19 cellular contexts compared by ENCODE assay signal in the genomic region with DNA sequence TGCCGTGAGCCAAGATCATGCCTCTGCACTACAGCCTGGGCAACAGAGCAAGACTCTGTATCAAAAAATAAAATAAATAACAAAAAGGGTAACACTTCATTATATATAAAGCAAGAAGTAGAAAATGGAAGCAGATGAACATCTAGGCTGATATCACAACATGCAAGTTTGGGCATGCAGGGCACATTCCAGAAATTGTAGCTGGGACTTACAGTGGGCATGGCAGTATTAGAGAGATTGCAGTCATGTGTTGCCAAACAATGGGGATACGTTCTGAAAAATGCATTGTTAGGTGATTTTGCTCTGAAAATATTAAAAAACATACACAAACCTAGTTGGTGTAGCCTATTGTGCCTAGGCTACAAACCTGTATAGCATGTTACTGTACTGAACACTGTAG.
A peak's percentile ranks its signal among the peaks of the same experiment; 100 is the strongest.
DNase-seq lines count a peak whose midpoint lies in the region; ATAC-seq, FAIRE-seq and TF ChIP-seq lines count a peak whose summit lies in the region.
"Had no signal": no experiment of that assay in that cellular context is flagged by ENCODE, and none has a peak within 500 bp of the region (broad histone marks: within the 10 kb centered on the region; RNA-seq: fewer than 3 reads in every experiment).

No MANE protein-coding gene starts in this region.

- DNase-seq in PC-3 = no peak
- DNase-seq in RWPE2 (ENCODE audit: low spot score) = peak; percentile 32
- peak; percentile 88 for DNase-seq in bronchial epithelial cell (ENCODE audit: low read depth)
- peak; percentile 42 to 73 for DNase-seq in foreskin keratinocyte
- DNase-seq in stimulated activated naive CD4-positive, alpha-beta T cell treated with Interleukin-2 at 50 U/mL for 16 hours (lab: John Stamatoyannopoulos, UW) = no peak
- DNase-seq in MG63 = no peak
- DNase-seq in NCI-H1436 (lab: John Stamatoyannopoulos, UW) = no peak
- DNase-seq in activated CD4-positive, alpha-beta T cell treated with anti-CD3 and anti-CD28 coated beads for 48 hours = no peak
- DNase-seq: C1 segment of cervical spinal cord; Calu3; CD4-positive, alpha-beta memory T cell; COR-L47; DMS53; DND-41; H9 had no signal

- no peak for TF ChIP-seq CTCF in PC-3 (conservative IDR thresholded peaks at IDR 0.05; ENCODE audit: low read depth, low read length)
- no peak for TF ChIP-seq CTCF in RWPE2 (IDR thresholded peaks at IDR 0.05; ENCODE audit: poor library complexity, severe bottlenecking)
- no peak for TF ChIP-seq CTCF in bronchial epithelial cell (IDR thresholded peaks at IDR 0.05; ENCODE audit: insufficient read depth, low read length, severe bottlenecking)
- no peak for TF ChIP-seq CTCF in foreskin keratinocyte (conservative IDR thresholded peaks at IDR 0.05)

- no peaks in the 10 kb centered on the region for H3K27me3 ChIP-seq in PC-3 (ENCODE audit: low read length)
- no peaks in the 10 kb centered on the region for H3K27me3 ChIP-seq in RWPE2 (ENCODE audit: insufficient read depth, poor library complexity, severe bottlenecking)
- no peaks in the 10 kb centered on the region for H3K27me3 ChIP-seq in bronchial epithelial cell (ENCODE audit: control insufficient read depth, insufficient read depth, low read length)
- H3K27me3 ChIP-seq in foreskin keratinocyte = no peaks in the 10 kb centered on the region
- no peaks in the 10 kb centered on the region for H3K27me3 ChIP-seq in MG63

- H2AFZ ChIP-seq in PC-3 (ENCODE audit: low read length) = no peak overlapping the region
- H2AFZ ChIP-seq: GM23338 had no signal

- H3K4me1 ChIP-seq in PC-3 (ENCODE audit: insufficient read depth, low read length) = peaks cover 33% of the 10 kb centered on the region
- peaks cover 16% of the 10 kb centered on the region for H3K4me1 ChIP-seq in RWPE2 (ENCODE audit: insufficient read depth, poor library complexity, severe bottlenecking)
- peaks cover 24% of the 10 kb centered on the region for H3K4me1 ChIP-seq in foreskin keratinocyte

- H3K4me2 ChIP-seq in PC-3 (ENCODE audit: low read length) = peak overlapping the region; percentile 45
- H3K4me2 ChIP-seq: GM23338 had no signal

- H3K79me2 ChIP-seq in PC-3 (ENCODE audit: low read length) = no peaks in the 10 kb centered on the region

- H3K9me2 ChIP-seq in PC-3 (replicated peaks; ENCODE audit: low read length) = no peaks in the 10 kb centered on the region

- H3K27ac ChIP-seq in PC-3 (ENCODE audit: low read length) = peak overlapping the region; percentile 81
- peak overlapping the region; percentile 39 for H3K27ac ChIP-seq in RWPE2 (ENCODE audit: poor library complexity, severe bottlenecking)
- H3K27ac ChIP-seq in foreskin keratinocyte = no peak overlapping the region

- peak overlapping the region; percentile 27; the same call in 1 of the 2 replicates for H3K9ac ChIP-seq in PC-3 (ENCODE audit: low read length)

- CTCF ChIA-PET in PC-3 (lab: Charles Lee) = no interaction called here

- POLR2A ChIA-PET in PC-3 (lab: Charles Lee; ENCODE audit: unreplicated experiment) = no interaction called here

- no peaks in the 10 kb centered on the region for H4K20me1 ChIP-seq in PC-3 (ENCODE audit: low read length)

- no TSS peak for BruUV-seq in PC-3 (replicated peaks; lab: Mats Ljungman, UMichigan)

- H3K36me3 ChIP-seq in PC-3 (ENCODE audit: low read depth, low read length) = no peaks in the 10 kb centered on the region
- no peaks in the 10 kb centered on the region for H3K36me3 ChIP-seq in RWPE2 (ENCODE audit: low read depth)
- no peaks in the 10 kb centered on the region for H3K36me3 ChIP-seq in bronchial epithelial cell (ENCODE audit: control insufficient read depth, insufficient read depth, low read length)
- H3K36me3 ChIP-seq in MG63 = no peaks in the 10 kb centered on the region

- no peak for ATAC-seq in PC-3
- peak; percentile 82 for ATAC-seq in RWPE2 (ENCODE audit: low read depth)
- ATAC-seq in foreskin keratinocyte = peak; percentile 73
- ATAC-seq: GM23338, HCT116 had no signal

- no peak for FAIRE-seq in bronchial epithelial cell (lab: Jason Lieb, UNC)
- FAIRE-seq: G401.6, GM18507 had no signal

- H3F3A ChIP-seq in PC-3 (ENCODE audit: low read length, unreplicated experiment) = no peaks in the 10 kb centered on the region

- intact Hi-C loops in PC-3 (cut with micrococcal nuclease) = loop anchor here (5.0 to 10.0 kb wide), 2 partner anchors 322 to 481 kb away; no protein-coding TSS in a partner anchor

- H3K4me3 ChIP-seq in PC-3 (ENCODE audit: low read length) (no peak overlapping the region), RWPE2 (ENCODE audit: severe bottlenecking) (no peak overlapping the region), bronchial epithelial cell (ENCODE audit: low read depth, low read length) (no peak overlapping the region), MG63 (no peak overlapping the region)
- H3K4me3 ChIP-seq: GM23338 had no signal

- no peaks in the 10 kb centered on the region for H3K9me3 ChIP-seq in PC-3 (ENCODE audit: low read length)
- no peaks in the 10 kb centered on the region for H3K9me3 ChIP-seq in RWPE2 (ENCODE audit: severe bottlenecking)
- no peaks in the 10 kb centered on the region for H3K9me3 ChIP-seq in MG63

Comparison
In these comparisons a context has a peak if more than half of its experiments do, and no peak if none do; other contexts are left out.
1. DNase-seq: peak in RWPE2 (single experiment), bronchial epithelial cell (single experiment) and foreskin keratinocyte (2 of 2); none in PC-3 (single experiment), stimulated activated naive CD4-positive, alpha-beta T cell treated with Interleukin-2 at 50 U/mL for 16 hours (single experiment), MG63 (single experiment), NCI-H1436 (single experiment) and activated CD4-positive, alpha-beta T cell treated with anti-CD3 and anti-CD28 coated beads for 48 hours (single experiment).